In the genomic region with DNA sequence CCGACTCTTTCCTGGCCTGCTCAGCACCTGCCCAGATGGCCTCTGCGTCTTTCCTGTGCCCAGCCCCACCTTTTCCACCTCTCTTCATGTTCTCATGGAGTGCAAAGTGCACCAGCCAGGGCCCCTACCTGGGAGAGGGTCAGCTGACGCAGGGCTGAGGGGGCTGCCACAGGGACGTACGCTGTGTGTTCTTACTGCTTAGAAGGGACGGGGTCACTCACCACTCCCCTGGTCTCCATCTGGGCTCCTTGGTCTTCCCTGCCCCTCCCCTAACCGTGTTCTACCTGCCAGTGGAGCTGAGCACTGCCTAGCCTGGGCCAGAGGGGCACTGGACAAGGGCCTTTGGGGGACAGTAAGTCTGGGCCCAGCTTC, we compare ENCODE assay signal across 28 cellular contexts. TPM values are rescaled to one million over a fixed set of nuclear protein-coding genes. Genes with fewer than 3 reads are reported as not detected.
DNase-seq lines count a peak whose midpoint lies in the region; TF ChIP-seq lines count a peak whose summit lies in the region.
"Had no signal": no experiment of that assay in that cellular context is flagged by ENCODE, and none has a peak within 500 bp of the region (broad histone marks: within the 10 kb centered on the region; RNA-seq: fewer than 3 reads in every experiment).

No MANE protein-coding gene starts in this region.

- intact Hi-C loops in thyroid gland (cut with DNase I): no loop called here
- intact Hi-C loops in left ventricle myocardium inferior (cut with micrococcal nuclease): no loop called here

- H3K4me3 Mint-ChIP-seq in endodermal cell: no peak overlapping the region
- H3K4me3 Mint-ChIP-seq: activated CD4-positive, alpha-beta T cell treated with anti-CD3 and anti-CD28 coated beads for 36 hours; dendritic cell treated with granulocyte-macrophage colony-stimulating factor and Interleukin-4, amounts not matched to agents 40 ng/mL and 50 ng/mL, for 4 days had no signal

- H3K27ac ChIP-seq in RWPE1 (peak overlapping the region; percentile 97), endodermal cell (ENCODE audit: low read depth, low read length) (no peak overlapping the region), thyroid gland (peak overlapping the region in 2 of 3 donors; percentile 29 to 78), left ventricle myocardium inferior (replicated peaks) (no peak overlapping the region)
- H3K27ac ChIP-seq: neutrophil, PC-9 had no signal

- H3K4me3 ChIP-seq in endodermal cell (ENCODE audit: low read length): no peak overlapping the region
- H3K4me3 ChIP-seq in thyroid gland (replicated peaks in 1 of 3): no peak overlapping the region
- no peak overlapping the region for H3K4me3 ChIP-seq in left ventricle myocardium inferior
- H3K4me3 ChIP-seq: PC-9, tibial artery had no signal

- no peaks in the 10 kb centered on the region for H3K4me1 ChIP-seq in endodermal cell (ENCODE audit: control insufficient read depth, insufficient read depth, low read length)
- peaks cover 64 to 90% of the 10 kb centered on the region in 2 donors for H3K4me1 ChIP-seq in thyroid gland
- peaks cover 27% of the 10 kb centered on the region for H3K4me1 ChIP-seq in left ventricle myocardium inferior

- peaks cover 19% of the 10 kb centered on the region for H3K36me3 Mint-ChIP-seq in endodermal cell (ENCODE audit: low read depth)

- no peaks in the 10 kb centered on the region for H3K9me3 Mint-ChIP-seq in endodermal cell
- H3K9me3 Mint-ChIP-seq: dendritic cell treated with granulocyte-macrophage colony-stimulating factor and Interleukin-4, amounts not matched to agents 40 ng/mL and 50 ng/mL, for 4 days had no signal

- H3K27me3 ChIP-seq in endodermal cell (ENCODE audit: control insufficient read depth, insufficient read depth, low read length, poor library complexity, severe bottlenecking) (peaks cover 35% of the 10 kb centered on the region), thyroid gland (no peaks in the 10 kb centered on the region), left ventricle myocardium inferior (ENCODE audit: low read depth) (peaks cover 27% of the 10 kb centered on the region)

- CTCF ChIA-PET in RWPE1 (lab: Yijun Ruan, JAX): no interaction called here

- H3K9me3 ChIP-seq in endodermal cell (ENCODE audit: control insufficient read depth, low read length): no peaks in the 10 kb centered on the region
- H3K9me3 ChIP-seq in thyroid gland: no peaks in the 10 kb centered on the region
- H3K9me3 ChIP-seq in left ventricle myocardium inferior (replicated peaks): no peaks in the 10 kb centered on the region
- H3K9me3 ChIP-seq: neutrophil, tibial artery had no signal

- TF ChIP-seq POLR2A in thyroid gland (IDR thresholded peaks at IDR 0.05): no peak

- DNase-seq in GM10266 (ENCODE audit: extremely low spot score) (peak; percentile 20), RWPE1 (ENCODE audit: low spot score) (no peak), endodermal cell (peak; percentile 38), thyroid gland (no peak), NCI-H187 treated with DMSO at 0.1 percent for 48 hours (lab: John Stamatoyannopoulos, UW) (no peak), left ventricle myocardium inferior (no peak)
- DNase-seq in stimulated activated CD8-positive, alpha-beta memory T cell treated with anti-CD3 and anti-CD28 coated beads, Interleukin-4, amount 100 ng/mL, for 48 hours: no peak
- DNase-seq: activated CD4-positive, alpha-beta T cell treated with anti-CD3 and anti-CD28 coated beads for 36 hours; activated effector memory CD4-positive, alpha-beta T cell treated with anti-CD3 and anti-CD28 coated beads, Interleukin-2, amount 50 U/mL, for 16 hours; activated T-cell treated with anti-CD3 and anti-CD28 coated beads, Interleukin-2, amount 50 U/mL, for 1 hour; Calu3; DMS79 treated with DMSO at 0.1 percent for 48 hours; GF-D8; KBM-7; NCI-H1092 treated with DMSO at 0.1 percent for 48 hours; NCI-H187; NCI-H524; NK-92 treated with Interleukin-12 subunit alpha and Interleukin-12 subunit beta, amount 100 ng/mL, for 24 hours; PC-9; SHP77 treated with DMSO at 0.1 percent for 48 hours; stimulated activated CD4-positive, alpha-beta T cell treated with anti-CD3 and anti-CD28 coated beads, Interleukin-12 subunit alpha, Interleukin-12 subunit beta, amount 100 ng/mL, for 4 hours; stimulated activated CD4-positive, alpha-beta T cell treated with anti-CD3 and anti-CD28 coated beads, Interleukin-2, amount 100 ng/mL, for 48 hours; tibial artery had no signal

- POLR2A ChIA-PET in RWPE1 (lab: Yijun Ruan, JAX; ENCODE audit: low non-redundant PET): interaction anchor here (0.6 kb wide), 1 partner anchor 9 kb away, joined by 7 read pairs; no protein-coding TSS in a partner anchor

- peak overlapping the region; percentile 13 for H3K27ac Mint-ChIP-seq in endodermal cell
- H3K27ac Mint-ChIP-seq: activated CD4-positive, alpha-beta T cell treated with anti-CD3 and anti-CD28 coated beads for 36 hours; dendritic cell treated with granulocyte-macrophage colony-stimulating factor and Interleukin-4, amounts not matched to agents 40 ng/mL and 50 ng/mL, for 4 days had no signal

- WGBS in endodermal cell (ENCODE audit: insufficient coverage in 1 of 2, insufficient read length in 1 of 2), 2 experiments: 90 to 91% methylated on average over 4 to 7 of the region's 7 CpGs
- WGBS in thyroid gland, 2 donors: 90 to 91% methylated on average over 6 to 7 of the region's 7 CpGs

- TF ChIP-seq CTCF in GM10266 (IDR thresholded peaks at IDR 0.05; ENCODE audit: control insufficient read depth, insufficient read depth, low read depth, missing control alignments) (no peak), RWPE1 (conservative IDR thresholded peaks at IDR 0.05; ENCODE audit: low read depth) (no peak), endodermal cell (conservative IDR thresholded peaks at IDR 0.05) (no peak), thyroid gland (IDR thresholded peaks at IDR 0.05) (no peak), left ventricle myocardium inferior (IDR thresholded peaks at IDR 0.05; ENCODE audit: borderline replicate concordance) (no peak)

- H3K27me3 Mint-ChIP-seq in endodermal cell (ENCODE audit: insufficient read depth): peaks cover 28% of the 10 kb centered on the region

- no peak overlapping the region for H3K9ac ChIP-seq in endodermal cell (ENCODE audit: extremely low read depth, low read length, poor library complexity, severe bottlenecking)

- H3K36me3 ChIP-seq in endodermal cell (ENCODE audit: control insufficient read depth, insufficient read depth, low read length) (peaks cover 37% of the 10 kb centered on the region), thyroid gland (peaks cover 10 to 15% of the 10 kb centered on the region in 2 donors), left ventricle myocardium inferior (peaks cover 46% of the 10 kb centered on the region)

- H3K4me1 Mint-ChIP-seq in endodermal cell: no peaks in the 10 kb centered on the region

RNA-seq across cellular contexts. Expression of gene ERFE, which starts 8.6 kb away (rescaled TPM):
- total RNA-seq in endodermal cell (1 to 10 TPM in 1 of 2 donors, under 1 TPM in 1; 0.48 to 1.6 TPM), thyroid gland (10 to 100 TPM in 1 of 4 donors, 1 to 10 TPM in 3; 2.8 to 15.3 (median 5.8) TPM), left ventricle myocardium inferior (0.44 TPM)
- polyA plus RNA-seq in endodermal cell (2013, experiment 1 of 2): 3.4 TPM
- polyA plus RNA-seq in endodermal cell (2013, experiment 2 of 2): 2.0 TPM
- total RNA-seq: left ventricle myocardium superior had no signal

RNA-seq across cellular contexts. Expression of gene KLHL30, which starts 28.9 kb away (rescaled TPM):
- total RNA-seq in endodermal cell: not detected
- polyA plus RNA-seq in endodermal cell (2013, experiment 1 of 2): 0.25 TPM
- 0.41 TPM for polyA plus RNA-seq in endodermal cell (2013, experiment 2 of 2)
- total RNA-seq in thyroid gland: under 1 TPM; 0.20 to 0.67 (median 0.38) TPM
- 17.3 TPM for total RNA-seq in left ventricle myocardium inferior
- total RNA-seq: activated CD4-positive, alpha-beta T cell treated with anti-CD3 and anti-CD28 coated beads for 36 hours; activated CD8-positive, alpha-beta memory T cell treated with anti-CD3 and anti-CD28 coated beads for 36 hours; H4 had no signal

RNA-seq across cellular contexts. Expression of gene ILKAP, which starts 36.2 kb away (rescaled TPM):
- total RNA-seq in endodermal cell: 10 to 100 TPM; 40.9 to 46.4 TPM
- polyA plus RNA-seq in endodermal cell (2013, experiment 1 of 2): 42.6 TPM
- polyA plus RNA-seq in endodermal cell (2013, experiment 2 of 2): 38.0 TPM
- total RNA-seq in thyroid gland: 10 to 100 TPM; 33.4 to 52.0 (median 41.0) TPM
- total RNA-seq in left ventricle myocardium inferior: 26.5 TPM

Comparison
In these comparisons a context has a peak if more than half of its experiments do, and no peak if none do; other contexts are left out.
1. DNase-seq: peak in GM10266 (single experiment) and endodermal cell (single experiment); none in RWPE1 (single experiment), thyroid gland (0 of 2), NCI-H187 treated with DMSO at 0.1 percent for 48 hours (single experiment), left ventricle myocardium inferior (single experiment) and stimulated activated CD8-positive, alpha-beta memory T cell treated with anti-CD3 and anti-CD28 coated beads, Interleukin-4, amount 100 ng/mL, for 48 hours (single experiment).
2. H3K27ac ChIP-seq: peak in RWPE1 (single experiment) and thyroid gland (2 of 3); none in endodermal cell (single experiment) and left ventricle myocardium inferior (single experiment).
3. RNA of gene KLHL30, which starts 28.9 kb away (total RNA-seq): 17.3 TPM in left ventricle myocardium inferior (single experiment); 0.20 to 0.67 TPM in thyroid gland and not detected in endodermal cell; every median in the first group is over 10 times any median in the second.